1 cellular context compared by ENCODE assay signal in the genomic region with DNA sequence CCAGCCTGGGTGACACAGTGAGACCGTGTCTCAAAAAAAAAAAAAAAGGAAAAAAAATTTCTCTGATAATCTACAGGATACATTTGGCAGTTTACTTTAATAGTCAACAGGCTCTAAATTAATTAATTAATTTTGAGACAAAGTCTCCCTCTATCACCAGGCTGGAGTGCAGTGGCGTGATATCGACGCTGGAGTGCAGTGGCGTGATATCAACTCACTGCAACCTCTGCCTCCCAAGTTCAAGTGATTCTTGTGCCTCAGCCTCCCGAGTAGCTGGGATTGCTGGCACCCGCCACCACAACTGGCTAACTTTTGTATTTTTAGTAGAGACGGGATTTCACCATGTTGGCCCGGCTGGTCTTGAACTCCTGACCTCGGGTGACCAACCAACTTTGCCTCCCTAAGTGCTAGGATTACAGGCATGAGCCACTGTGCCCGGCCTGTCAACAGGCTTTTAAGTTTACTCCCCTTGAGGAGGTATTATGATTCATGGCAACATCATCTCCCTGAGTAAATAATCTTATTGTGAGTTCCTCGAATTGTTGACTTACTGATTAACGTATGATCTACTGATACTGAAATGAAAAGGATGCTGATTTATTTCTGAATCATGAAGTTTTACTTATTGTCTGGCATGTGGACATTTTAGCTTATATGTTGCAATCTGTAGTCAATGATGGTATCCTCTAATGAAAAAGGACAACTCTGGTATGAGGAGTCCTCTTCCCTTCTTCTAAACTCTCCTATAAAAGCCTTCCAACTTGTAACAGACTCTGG.
TF ChIP-seq lines count a peak whose summit lies in the region.

No MANE protein-coding gene starts in this region.

TF ChIP-seq in HCT116, 20 proteins besides CTCF, POLR2A, EP300 and RAD21 (continued from another document):
- TF ChIP-seq, protein P1, sequence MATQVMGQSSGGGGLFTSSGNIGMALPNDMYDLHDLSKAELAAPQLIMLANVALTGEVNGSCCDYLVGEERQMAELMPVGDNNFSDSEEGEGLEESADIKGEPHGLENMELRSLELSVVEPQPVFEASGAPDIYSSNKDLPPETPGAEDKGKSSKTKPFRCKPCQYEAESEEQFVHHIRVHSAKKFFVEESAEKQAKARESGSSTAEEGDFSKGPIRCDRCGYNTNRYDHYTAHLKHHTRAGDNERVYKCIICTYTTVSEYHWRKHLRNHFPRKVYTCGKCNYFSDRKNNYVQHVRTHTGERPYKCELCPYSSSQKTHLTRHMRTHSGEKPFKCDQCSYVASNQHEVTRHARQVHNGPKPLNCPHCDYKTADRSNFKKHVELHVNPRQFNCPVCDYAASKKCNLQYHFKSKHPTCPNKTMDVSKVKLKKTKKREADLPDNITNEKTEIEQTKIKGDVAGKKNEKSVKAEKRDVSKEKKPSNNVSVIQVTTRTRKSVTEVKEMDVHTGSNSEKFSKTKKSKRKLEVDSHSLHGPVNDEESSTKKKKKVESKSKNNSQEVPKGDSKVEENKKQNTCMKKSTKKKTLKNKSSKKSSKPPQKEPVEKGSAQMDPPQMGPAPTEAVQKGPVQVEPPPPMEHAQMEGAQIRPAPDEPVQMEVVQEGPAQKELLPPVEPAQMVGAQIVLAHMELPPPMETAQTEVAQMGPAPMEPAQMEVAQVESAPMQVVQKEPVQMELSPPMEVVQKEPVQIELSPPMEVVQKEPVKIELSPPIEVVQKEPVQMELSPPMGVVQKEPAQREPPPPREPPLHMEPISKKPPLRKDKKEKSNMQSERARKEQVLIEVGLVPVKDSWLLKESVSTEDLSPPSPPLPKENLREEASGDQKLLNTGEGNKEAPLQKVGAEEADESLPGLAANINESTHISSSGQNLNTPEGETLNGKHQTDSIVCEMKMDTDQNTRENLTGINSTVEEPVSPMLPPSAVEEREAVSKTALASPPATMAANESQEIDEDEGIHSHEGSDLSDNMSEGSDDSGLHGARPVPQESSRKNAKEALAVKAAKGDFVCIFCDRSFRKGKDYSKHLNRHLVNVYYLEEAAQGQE (IDR thresholded peaks at IDR 0.05; ENCODE audit: low read depth) = no peak
- TF ChIP-seq SIN3A (IDR thresholded peaks at IDR 0.05; ENCODE audit: low read depth) (no peak), CEBPB (IDR thresholded peaks at IDR 0.05; ENCODE audit: low read depth) (peak; percentile 65), SRF (IDR thresholded peaks at IDR 0.05; ENCODE audit: low read depth) (no peak), CBX3 (IDR thresholded peaks at IDR 0.05; ENCODE audit: low read depth) (peak; percentile 56; the same call in 1 of the 2 replicates), TCF7L2 (IDR thresholded peaks at IDR 0.05; ENCODE audit: borderline replicate concordance, extremely low read depth, insufficient read depth, insufficient read length) (no peak), POLR2AphosphoS5 (IDR thresholded peaks at IDR 0.05; ENCODE audit: low read depth, low read length) (no peak), FOSL1 (IDR thresholded peaks at IDR 0.05; ENCODE audit: low read depth) (peak; percentile 84), JUND (IDR thresholded peaks at IDR 0.05) (peak; percentile 57), EZH2phosphoT487 (IDR thresholded peaks at IDR 0.05; ENCODE audit: borderline replicate concordance) (no peak), ZFX (IDR thresholded peaks at IDR 0.05) (no peak)
- TF ChIP-seq, protein P2, sequence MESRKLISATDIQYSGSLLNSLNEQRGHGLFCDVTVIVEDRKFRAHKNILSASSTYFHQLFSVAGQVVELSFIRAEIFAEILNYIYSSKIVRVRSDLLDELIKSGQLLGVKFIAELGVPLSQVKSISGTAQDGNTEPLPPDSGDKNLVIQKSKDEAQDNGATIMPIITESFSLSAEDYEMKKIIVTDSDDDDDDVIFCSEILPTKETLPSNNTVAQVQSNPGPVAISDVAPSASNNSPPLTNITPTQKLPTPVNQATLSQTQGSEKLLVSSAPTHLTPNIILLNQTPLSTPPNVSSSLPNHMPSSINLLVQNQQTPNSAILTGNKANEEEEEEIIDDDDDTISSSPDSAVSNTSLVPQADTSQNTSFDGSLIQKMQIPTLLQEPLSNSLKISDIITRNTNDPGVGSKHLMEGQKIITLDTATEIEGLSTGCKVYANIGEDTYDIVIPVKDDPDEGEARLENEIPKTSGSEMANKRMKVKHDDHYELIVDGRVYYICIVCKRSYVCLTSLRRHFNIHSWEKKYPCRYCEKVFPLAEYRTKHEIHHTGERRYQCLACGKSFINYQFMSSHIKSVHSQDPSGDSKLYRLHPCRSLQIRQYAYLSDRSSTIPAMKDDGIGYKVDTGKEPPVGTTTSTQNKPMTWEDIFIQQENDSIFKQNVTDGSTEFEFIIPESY (IDR thresholded peaks at IDR 0.05; ENCODE audit: extremely low read depth, insufficient replicate concordance, low read length) = no peak
- TF ChIP-seq, protein P3, sequence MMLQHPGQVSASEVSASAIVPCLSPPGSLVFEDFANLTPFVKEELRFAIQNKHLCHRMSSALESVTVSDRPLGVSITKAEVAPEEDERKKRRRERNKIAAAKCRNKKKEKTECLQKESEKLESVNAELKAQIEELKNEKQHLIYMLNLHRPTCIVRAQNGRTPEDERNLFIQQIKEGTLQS (IDR thresholded peaks at IDR 0.05) = no peak
- TF ChIP-seq, protein P4, sequence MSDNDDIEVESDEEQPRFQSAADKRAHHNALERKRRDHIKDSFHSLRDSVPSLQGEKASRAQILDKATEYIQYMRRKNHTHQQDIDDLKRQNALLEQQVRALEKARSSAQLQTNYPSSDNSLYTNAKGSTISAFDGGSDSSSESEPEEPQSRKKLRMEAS (IDR thresholded peaks at IDR 0.05) = no peak
